ENCODE assay signal across 9 cellular contexts in the genomic region with DNA sequence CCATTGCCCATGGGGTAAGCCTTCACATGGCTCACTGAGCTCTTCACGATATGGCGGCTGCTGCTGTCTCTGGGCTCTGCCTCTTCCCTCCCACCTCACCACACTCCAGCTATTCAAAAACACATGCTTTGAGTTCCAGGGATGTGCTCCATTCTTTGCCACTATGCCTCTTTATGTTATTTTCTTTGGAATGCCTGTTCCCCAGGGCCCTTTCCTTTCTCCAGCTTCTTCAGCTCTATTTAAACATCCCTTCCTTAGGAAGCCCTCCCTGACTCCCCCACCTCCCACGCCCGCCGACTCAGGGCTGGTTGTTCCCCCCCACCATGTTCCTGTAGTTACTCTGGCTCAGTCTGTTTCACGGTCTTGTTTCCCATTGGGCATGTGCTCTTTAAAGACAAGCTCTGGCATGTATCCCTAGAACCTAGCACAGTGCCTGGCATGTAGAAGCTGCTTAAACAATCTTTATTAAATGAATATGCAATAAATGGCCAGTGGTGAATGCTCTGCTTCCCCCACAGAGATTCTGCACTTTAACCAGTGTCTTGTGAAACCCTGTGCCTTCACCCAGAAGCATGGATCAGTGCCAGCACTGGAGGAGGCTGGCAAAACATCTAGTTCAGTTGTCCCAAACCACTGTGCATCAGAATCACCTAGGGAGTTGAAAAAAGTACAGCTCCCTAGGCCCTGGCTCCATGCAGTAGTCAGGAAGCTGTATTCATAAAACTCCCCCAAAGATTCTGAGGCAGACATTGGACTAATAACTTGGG. TPM values are rescaled to one million over a fixed set of nuclear protein-coding genes. Genes with fewer than 3 reads are reported as not detected.
A peak's percentile ranks its signal among the peaks of the same experiment; 100 is the strongest.
DNase-seq lines count a peak whose midpoint lies in the region; ATAC-seq, FAIRE-seq and TF ChIP-seq lines count a peak whose summit lies in the region.
"Had no signal": no experiment of that assay in that cellular context is flagged by ENCODE, and none has a peak within 500 bp of the region (broad histone marks: within the 10 kb centered on the region; RNA-seq: fewer than 3 reads in every experiment).

No MANE protein-coding gene starts in this region.

- no peaks in the 10 kb centered on the region for H3K27me3 Mint-ChIP-seq in activated CD4-positive, alpha-beta T cell treated with anti-CD3 and anti-CD28 coated beads, Interleukin-2, amount 10 ng/mL, durations not matched to agents 24 days and 14 days

- H3K36me3 ChIP-seq in BLaER1 (no peaks in the 10 kb centered on the region), K562 (ENCODE audit: control insufficient read depth, insufficient read depth, low read length) (no peaks in the 10 kb centered on the region)

- H3K4me3 ChIP-seq in BLaER1 (no peak overlapping the region), K562 (no peak overlapping the region)

- H3K27ac ChIP-seq in BLaER1 = no peak overlapping the region
- no peak overlapping the region for H3K27ac ChIP-seq in K562 (ENCODE audit: extremely low read depth, low read depth, low read length)

- BruUV-seq in K562 (replicated peaks; lab: Mats Ljungman, UMichigan) = no TSS peak

- H3K9me3 ChIP-seq in BLaER1 (no peaks in the 10 kb centered on the region), K562 (replicated peaks; ENCODE audit: control insufficient read depth, insufficient read depth, low read depth, low read length) (no peaks in the 10 kb centered on the region)

- TF ChIP-seq CTCF in K562 (IDR thresholded peaks at IDR 0.05 in 2 of 3, conservative IDR thresholded peaks at IDR 0.05 in 1 of 3; ENCODE audit: insufficient read depth in 2 of 3, low read depth in 1 of 3, low read length in 3 of 3) = no peak

- TF ChIP-seq EP300 in K562 (IDR thresholded peaks at IDR 0.05; ENCODE audit: low read length) = no peak

- H3K9me1 ChIP-seq in K562 (ENCODE audit: control insufficient read depth, insufficient read depth, low read length) = no peaks in the 10 kb centered on the region

- in situ Hi-C loops in K562 (cut with MboI) = no loop called here

- H3K9ac ChIP-seq in BLaER1 (no peak overlapping the region), K562 (ENCODE audit: insufficient read depth in 1 of 2, low read depth in 2 of 2, low read length in 2 of 2) (no peak overlapping the region)

- DNase-seq in K562 (ENCODE audit: extremely low read depth in 1 of 4, low spot score in 3 of 4) (no peak), left kidney (ENCODE audit: low read depth, low spot score) (peak; percentile 54), cortex of kidney (lab: John Stamatoyannopoulos, UW) (no peak)
- no peak for DNase-seq in activated CD4-positive, alpha-beta T cell treated with anti-CD3 and anti-CD28 coated beads, Interleukin-2, amount 10 ng/mL, durations not matched to agents 24 days and 14 days
- DNase-seq: stimulated activated CD4-positive, alpha-beta T cell treated with anti-CD3 and anti-CD28 coated beads, Interleukin-15, amount 100 ng/mL, for 24 hours had no signal

- TF ChIP-seq POLR2A in K562 (conservative IDR thresholded peaks at IDR 0.05) = no peak

- peaks cover 22% of the 10 kb centered on the region for H3K4me1 Mint-ChIP-seq in activated CD4-positive, alpha-beta T cell treated with anti-CD3 and anti-CD28 coated beads, Interleukin-2, amount 10 ng/mL, durations not matched to agents 24 days and 14 days

- no peak for FAIRE-seq in K562 (lab: Jason Lieb, UNC)

- no peaks in the 10 kb centered on the region for H3K36me3 Mint-ChIP-seq in activated CD4-positive, alpha-beta T cell treated with anti-CD3 and anti-CD28 coated beads, Interleukin-2, amount 10 ng/mL, durations not matched to agents 24 days and 14 days (ENCODE audit: low read depth)

- POLR2A ChIA-PET in K562 (lab: Yijun Ruan, JAX) = no interaction called here

- H3K4me1 ChIP-seq in BLaER1 (peaks cover 15% of the 10 kb centered on the region), K562 (replicated peaks in 1 of 2; ENCODE audit: control insufficient read depth in 2 of 2, insufficient read depth in 2 of 2, low read length in 2 of 2) (no peaks in the 10 kb centered on the region)

- H4K20me1 ChIP-seq in BLaER1 (no peaks in the 10 kb centered on the region), K562 (replicated peaks; ENCODE audit: control insufficient read depth, insufficient read depth, low read length) (no peaks in the 10 kb centered on the region)

- H3K9me3 Mint-ChIP-seq in activated CD4-positive, alpha-beta T cell treated with anti-CD3 and anti-CD28 coated beads, Interleukin-2, amount 10 ng/mL, durations not matched to agents 24 days and 14 days = no peaks in the 10 kb centered on the region

- intact Hi-C loops in K562 (cut with micrococcal nuclease) = no loop called here
- intact Hi-C loops in activated CD4-positive, alpha-beta T cell treated with anti-CD3 and anti-CD28 coated beads, Interleukin-2, amount 10 ng/mL, durations not matched to agents 24 days and 14 days (cut with micrococcal nuclease) = no loop called here

- ATAC-seq in K562 = no peak
- ATAC-seq in GM19463 (IDR thresholded peaks at IDR 0.05; ENCODE audit: unreplicated experiment) = no peak

- H3K4me3 Mint-ChIP-seq in activated CD4-positive, alpha-beta T cell treated with anti-CD3 and anti-CD28 coated beads, Interleukin-2, amount 10 ng/mL, durations not matched to agents 24 days and 14 days = no peak overlapping the region

- WGBS in K562 (ENCODE audit: insufficient coverage, low coverage, missing lambda C conversion rate) = 17% methylated on average over 6 of the region's 6 CpGs

- no peak for TF ChIP-seq RAD21 in K562 (CRISPR knock-in tag; conservative IDR thresholded peaks at IDR 0.05 in 1 of 2, IDR thresholded peaks at IDR 0.05 in 1 of 2)

- CTCF ChIA-PET in K562 (lab: Yijun Ruan, JAX; ENCODE audit: low intra/inter-chr PET ratio) = no interaction called here

- H3K27ac Mint-ChIP-seq in activated CD4-positive, alpha-beta T cell treated with anti-CD3 and anti-CD28 coated beads, Interleukin-2, amount 10 ng/mL, durations not matched to agents 24 days and 14 days = no peak overlapping the region

- H3K4me2 ChIP-seq in BLaER1 (peak overlapping the region; percentile 46), K562 (ENCODE audit: insufficient read depth, low read length) (no peak overlapping the region)

- no peak overlapping the region for H2AFZ ChIP-seq in K562 (ENCODE audit: low read depth, low read length)

- H3K79me2 ChIP-seq in K562 (ENCODE audit: control insufficient read depth, insufficient read depth, low read length) = no peaks in the 10 kb centered on the region

- H3K27me3 ChIP-seq in BLaER1 (no peaks in the 10 kb centered on the region), K562 (ENCODE audit: control insufficient read depth in 2 of 2, insufficient read depth in 2 of 2, low read length in 2 of 2) (peaks cover 14 to 29% of the 10 kb centered on the region in 2 experiments; a peak in 3 of 5 replicates)

RNA-seq across cellular contexts. Expression of a gene that starts 6.9 kb away (rescaled TPM):
- not detected in 2 replicates for total RNA-seq in K562 (2011; cell fraction: chromatin; rRNA removed; ENCODE audit: low replicate concordance)
- total RNA-seq in K562 (2011; cell fraction: nucleolus; rRNA removed) = 0.50 TPM in 1 of 2 replicates, not detected in the other
- 0.31 and 1.5 TPM in 2 replicates for total RNA-seq in K562 (2011; cell fraction: nucleoplasm; rRNA removed)
- not detected in 2 replicates for total RNA-seq in K562 (2014; rRNA removed)
- total RNA-seq in K562 (2014; rRNA removed; fragmentation: Illumina TruSeq; extraction: Trizol) = not detected in 2 replicates
- not detected in 2 replicates for total RNA-seq in K562 (2015; rRNA removed; fragmentation: Illumina TruSeq; extraction: Trizol)
- not detected in 2 replicates for total RNA-seq in K562 (2021)
- not detected in 2 replicates for polyA plus RNA-seq in K562 (2011; rRNA removed)
- polyA plus RNA-seq in K562 (2011; cell fraction: cytosol; rRNA removed) = not detected in 2 replicates
- polyA plus RNA-seq in K562 (2011; cell fraction: nucleus; rRNA removed) = 0.07 TPM in 1 of 2 replicates, not detected in the other
- polyA plus RNA-seq in K562 (2012) = not detected in 2 replicates
- not detected in 2 replicates for polyA plus RNA-seq in K562 (2014; fragmentation: Illumina TruSeq; extraction: Trizol)
- polyA plus RNA-seq in K562 (2014; fragmentation: Nextera tagmentation; extraction: Ambion mirVana) = not detected
- polyA plus RNA-seq in K562 (2014; rRNA removed) = not detected in 2 replicates
- polyA minus RNA-seq in K562 (2011; rRNA and poly(A)+ RNA removed) = not detected in 2 replicates
- not detected in 2 replicates for polyA minus RNA-seq in K562 (2011; cell fraction: cytosol; rRNA and poly(A)+ RNA removed)
- not detected in 2 replicates for polyA minus RNA-seq in K562 (2011; cell fraction: nucleus; rRNA and poly(A)+ RNA removed)
- total RNA-seq in activated CD4-positive, alpha-beta T cell treated with anti-CD3 and anti-CD28 coated beads, Interleukin-2, amount 10 ng/mL, durations not matched to agents 24 days and 14 days = 3.5 TPM in 2 replicates
- total RNA-seq: M059J had no signal

RNA-seq across cellular contexts. Expression of a gene that starts 17.4 kb away (rescaled TPM):
- total RNA-seq in K562 (2011; cell fraction: chromatin; rRNA removed; ENCODE audit: low replicate concordance) = 0.09 TPM in 1 of 2 replicates, not detected in the other
- 0.33 TPM in 1 of 2 replicates, not detected in the other for total RNA-seq in K562 (2011; cell fraction: nucleolus; rRNA removed)
- total RNA-seq in K562 (2011; cell fraction: nucleoplasm; rRNA removed) = not detected in 2 replicates
- not detected in 2 replicates for total RNA-seq in K562 (2014; rRNA removed)
- total RNA-seq in K562 (2014; rRNA removed; fragmentation: Illumina TruSeq; extraction: Trizol) = not detected in 2 replicates
- not detected in 2 replicates for total RNA-seq in K562 (2015; rRNA removed; fragmentation: Illumina TruSeq; extraction: Trizol)
- 0.16 TPM in 2 replicates for total RNA-seq in K562 (2021)
- polyA plus RNA-seq in K562 (2011; rRNA removed) = not detected in 2 replicates
- polyA plus RNA-seq in K562 (2011; cell fraction: cytosol; rRNA removed) = 0.01 TPM in 1 of 2 replicates, not detected in the other
- 0.04 and 0.07 TPM in 2 replicates for polyA plus RNA-seq in K562 (2011; cell fraction: nucleus; rRNA removed)
- not detected in 2 replicates for polyA plus RNA-seq in K562 (2012)
- not detected in 2 replicates for polyA plus RNA-seq in K562 (2014; fragmentation: Illumina TruSeq; extraction: Trizol)
- polyA plus RNA-seq in K562 (2014; fragmentation: Nextera tagmentation; extraction: Ambion mirVana) = not detected
- polyA plus RNA-seq in K562 (2014; rRNA removed) = not detected in 2 replicates
- 0.09 TPM in 1 of 2 replicates, not detected in the other for polyA minus RNA-seq in K562 (2011; rRNA and poly(A)+ RNA removed)
- polyA minus RNA-seq in K562 (2011; cell fraction: cytosol; rRNA and poly(A)+ RNA removed) = not detected in 2 replicates
- 0.11 TPM in 1 of 2 replicates, not detected in the other for polyA minus RNA-seq in K562 (2011; cell fraction: nucleus; rRNA and poly(A)+ RNA removed)
- total RNA-seq in activated CD4-positive, alpha-beta T cell treated with anti-CD3 and anti-CD28 coated beads, Interleukin-2, amount 10 ng/mL, durations not matched to agents 24 days and 14 days = not detected in 2 replicates
- total RNA-seq: lung microvascular endothelial cell had no signal

RNA-seq across cellular contexts. Expression of a gene that starts 31.9 kb away (rescaled TPM):
- 6.5 and 16.4 TPM in 2 replicates for total RNA-seq in K562 (2011; cell fraction: chromatin; rRNA removed; ENCODE audit: low replicate concordance)
- total RNA-seq in K562 (2011; cell fraction: nucleolus; rRNA removed) = 10.9 and 11.0 TPM in 2 replicates
- 5.4 and 7.9 TPM in 2 replicates for total RNA-seq in K562 (2011; cell fraction: nucleoplasm; rRNA removed)
- 1.0 and 2.6 TPM in 2 replicates for total RNA-seq in K562 (2014; rRNA removed)
- total RNA-seq in K562 (2014; rRNA removed; fragmentation: Illumina TruSeq; extraction: Trizol) = 0.67 and 0.80 TPM in 2 replicates
- 1.8 and 2.1 TPM in 2 replicates for total RNA-seq in K562 (2015; rRNA removed; fragmentation: Illumina TruSeq; extraction: Trizol)
- 2.5 and 3.2 TPM in 2 replicates for total RNA-seq in K562 (2021)
- 1.5 and 5.8 TPM in 2 replicates for polyA plus RNA-seq in K562 (2011; rRNA removed)
- polyA plus RNA-seq in K562 (2011; cell fraction: cytosol; rRNA removed) = 1.6 and 2.9 TPM in 2 replicates
- 33.3 and 59.9 TPM in 2 replicates for polyA plus RNA-seq in K562 (2011; cell fraction: nucleus; rRNA removed)
- 2.7 and 9.9 TPM in 2 replicates for polyA plus RNA-seq in K562 (2012)
- polyA plus RNA-seq in K562 (2014; fragmentation: Illumina TruSeq; extraction: Trizol) = 1.3 and 2.1 TPM in 2 replicates
- polyA plus RNA-seq in K562 (2014; fragmentation: Nextera tagmentation; extraction: Ambion mirVana) = under 1 TPM; 0.08 to 0.13 TPM
- 3.7 and 4.0 TPM in 2 replicates for polyA plus RNA-seq in K562 (2014; rRNA removed)
- 1.6 and 1.8 TPM in 2 replicates for polyA minus RNA-seq in K562 (2011; rRNA and poly(A)+ RNA removed)
- polyA minus RNA-seq in K562 (2011; cell fraction: cytosol; rRNA and poly(A)+ RNA removed) = 0.48 and 5.2 TPM in 2 replicates
- 7.9 and 20.1 TPM in 2 replicates for polyA minus RNA-seq in K562 (2011; cell fraction: nucleus; rRNA and poly(A)+ RNA removed)
- 21.6 and 22.4 TPM in 2 replicates for total RNA-seq in activated CD4-positive, alpha-beta T cell treated with anti-CD3 and anti-CD28 coated beads, Interleukin-2, amount 10 ng/mL, durations not matched to agents 24 days and 14 days

RNA-seq across cellular contexts. Expression of a gene that starts 36.5 kb away (rescaled TPM):
- total RNA-seq in K562 (2011; cell fraction: chromatin; rRNA removed; ENCODE audit: low replicate concordance) = 82.5 and 106 TPM in 2 replicates
- 91.9 and 98.4 TPM in 2 replicates for total RNA-seq in K562 (2011; cell fraction: nucleolus; rRNA removed)
- 76.1 and 86.0 TPM in 2 replicates for total RNA-seq in K562 (2011; cell fraction: nucleoplasm; rRNA removed)
- total RNA-seq in K562 (2014; rRNA removed) (27.3 and 39.7 TPM in 2 replicates), K562 (2014; rRNA removed; fragmentation: Illumina TruSeq; extraction: Trizol) (24.5 and 26.8 TPM in 2 replicates), K562 (2015; rRNA removed; fragmentation: Illumina TruSeq; extraction: Trizol) (25.9 and 26.2 TPM in 2 replicates), K562 (2021) (41.9 and 44.0 TPM in 2 replicates)
- polyA plus RNA-seq in K562 (2011; rRNA removed) (37.3 and 40.0 TPM in 2 replicates), K562 (2014; fragmentation: Illumina TruSeq; extraction: Trizol) (23.1 and 24.9 TPM in 2 replicates), K562 (2014; fragmentation: Nextera tagmentation; extraction: Ambion mirVana) (1 to 10 TPM; 4.5 to 5.2 TPM), K562 (2014; rRNA removed) (42.5 and 44.8 TPM in 2 replicates)
- 24.5 and 36.5 TPM in 2 replicates for polyA plus RNA-seq in K562 (2011; cell fraction: cytosol; rRNA removed)
- polyA plus RNA-seq in K562 (2011; cell fraction: nucleus; rRNA removed) = 190 and 193 TPM in 2 replicates
- 23.1 and 26.7 TPM in 2 replicates for polyA plus RNA-seq in K562 (2012)
- polyA minus RNA-seq in K562 (2011; rRNA and poly(A)+ RNA removed) = 22.7 and 23.6 TPM in 2 replicates
- polyA minus RNA-seq in K562 (2011; cell fraction: cytosol; rRNA and poly(A)+ RNA removed) = 10.9 and 17.9 TPM in 2 replicates
- polyA minus RNA-seq in K562 (2011; cell fraction: nucleus; rRNA and poly(A)+ RNA removed) = 60.3 and 71.5 TPM in 2 replicates
- total RNA-seq in activated CD4-positive, alpha-beta T cell treated with anti-CD3 and anti-CD28 coated beads, Interleukin-2, amount 10 ng/mL, durations not matched to agents 24 days and 14 days = 53.6 and 61.2 TPM in 2 replicates

RNA-seq across cellular contexts. Expression of a gene that starts 45.4 kb away (rescaled TPM):
- 0.23 TPM in 2 replicates for total RNA-seq in K562 (2011; cell fraction: chromatin; rRNA removed; ENCODE audit: low replicate concordance)
- not detected in 2 replicates for total RNA-seq in K562 (2011; cell fraction: nucleolus; rRNA removed)
- total RNA-seq in K562 (2011; cell fraction: nucleoplasm; rRNA removed) = not detected in 2 replicates
- total RNA-seq in K562 (2014; rRNA removed) (not detected in 2 replicates), K562 (2014; rRNA removed; fragmentation: Illumina TruSeq; extraction: Trizol) (not detected in 2 replicates), K562 (2015; rRNA removed; fragmentation: Illumina TruSeq; extraction: Trizol) (not detected in 2 replicates), K562 (2021) (not detected in 2 replicates)
- polyA plus RNA-seq in K562 (2011; rRNA removed) (0.01 TPM in 1 of 2 replicates, not detected in the other), K562 (2014; fragmentation: Illumina TruSeq; extraction: Trizol) (not detected in 2 replicates), K562 (2014; fragmentation: Nextera tagmentation; extraction: Ambion mirVana) (not detected), K562 (2014; rRNA removed) (not detected in 2 replicates)
- polyA plus RNA-seq in K562 (2011; cell fraction: cytosol; rRNA removed) = 0.07 TPM in 1 of 2 replicates, not detected in the other
- polyA plus RNA-seq in K562 (2011; cell fraction: nucleus; rRNA removed) = 0.07 TPM in 2 replicates
- polyA plus RNA-seq in K562 (2012) = 0.06 TPM in 1 of 2 replicates, not detected in the other
- not detected in 2 replicates for polyA minus RNA-seq in K562 (2011; rRNA and poly(A)+ RNA removed)
- polyA minus RNA-seq in K562 (2011; cell fraction: cytosol; rRNA and poly(A)+ RNA removed) = not detected in 2 replicates
- polyA minus RNA-seq in K562 (2011; cell fraction: nucleus; rRNA and poly(A)+ RNA removed) = not detected in 2 replicates
- total RNA-seq in activated CD4-positive, alpha-beta T cell treated with anti-CD3 and anti-CD28 coated beads, Interleukin-2, amount 10 ng/mL, durations not matched to agents 24 days and 14 days = 0.07 TPM in 1 of 2 replicates, not detected in the other
- total RNA-seq: lung microvascular endothelial cell had no signal
